In genomic region chr5:1077491-1078020, GRCh38 we compare ENCODE assay signal across 34 cellular contexts.
"Had no signal": no experiment of that assay in that cellular context is flagged by ENCODE, and none has a peak within 500 bp of the region (broad histone marks: within the 10 kb centered on the region; RNA-seq: fewer than 3 reads in every experiment).

No MANE protein-coding gene starts in this region.

- H3K4me3 ChIP-seq: MG63 had no signal

- H3K4me2 ChIP-seq: KMS-11 had no signal

- DNase-seq: Karpas-422, Kasumi-1, MG63, MM.1S, MV-4-11, NCI-H1048, NCI-H1092, NCI-H1092 treated with DMSO at 0.1 percent for 48 hours, NCI-H1105, NCI-H1105 treated with DMSO at 0.1 percent for 48 hours, NCI-H1417, NCI-H1417 treated with DMSO at 0.1 percent for 48 hours, NCI-H1436, NCI-H1436 treated with DMSO at 0.1 percent for 48 hours, NCI-H146, NCI-H1694, NCI-H1694 treated with DMSO at 0.1 percent for 48 hours, NCI-H187, NCI-H187 treated with DMSO at 0.1 percent for 48 hours, NCI-H1930, NCI-H2029, NCI-H2029 treated with DMSO at 0.1 percent for 48 hours, NCI-H2081, NCI-H2081 treated with DMSO at 0.1 percent for 48 hours, NCI-H2107, NCI-H2171, NCI-H2171 treated with DMSO at 0.1 percent for 48 hours, NCI-H2227 treated with DMSO at 0.1 percent for 48 hours, NCI-H226, NCI-H345, NCI-H446, NCI-H446 treated with DMSO at 0.1 percent for 48 hours, NCI-H510A had no signal

- H3K27me3 ChIP-seq: MG63 had no signal

- H3K9me3 ChIP-seq: MG63 had no signal

- H3K27ac ChIP-seq: KMS-11 had no signal

- H3K9ac ChIP-seq: KMS-11 had no signal
